Comparison of ENCODE assay signal across 14 cellular contexts in the genomic region with DNA sequence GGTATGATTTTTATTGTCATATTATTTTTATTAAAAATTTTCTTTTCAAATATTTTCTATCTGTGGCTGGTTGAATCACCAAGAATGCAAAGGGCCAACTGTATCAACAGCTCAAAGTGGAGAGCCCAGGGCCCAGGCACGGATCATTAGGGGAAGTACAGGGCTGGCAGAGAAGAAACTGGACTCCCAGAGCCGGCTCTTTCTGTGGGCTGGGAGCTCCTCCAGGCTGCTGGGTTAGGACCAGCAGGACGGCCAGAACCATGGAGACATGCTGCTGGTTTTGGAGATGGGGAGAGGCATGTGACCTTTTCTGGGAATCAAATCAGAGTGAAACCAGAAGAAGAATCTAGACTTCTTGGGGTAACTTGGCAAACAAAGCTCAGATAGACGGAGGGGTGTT.
DNase-seq lines count a peak whose midpoint lies in the region; ATAC-seq and TF ChIP-seq lines count a peak whose summit lies in the region.
"Had no signal": no experiment of that assay in that cellular context is flagged by ENCODE, and none has a peak within 500 bp of the region (broad histone marks: within the 10 kb centered on the region; RNA-seq: fewer than 3 reads in every experiment).

No MANE protein-coding gene starts in this region.

- H3K27ac Mint-ChIP-seq in T-cell: no peak overlapping the region
- H3K27ac Mint-ChIP-seq: dendritic cell treated with granulocyte-macrophage colony-stimulating factor and Interleukin-4, amounts not matched to agents 40 ng/mL and 50 ng/mL, for 4 days had no signal

- no peak overlapping the region for H3K9ac ChIP-seq in liver (ENCODE audit: low read depth in 1 of 2, low read length in 2 of 2)

- no peaks in the 10 kb centered on the region for H3K9me3 Mint-ChIP-seq in T-cell
- H3K9me3 Mint-ChIP-seq: dendritic cell treated with granulocyte-macrophage colony-stimulating factor and Interleukin-4, amounts not matched to agents 40 ng/mL and 50 ng/mL, for 4 days had no signal

- no peaks in the 10 kb centered on the region for H3K36me3 Mint-ChIP-seq in T-cell

- no peaks in the 10 kb centered on the region for H3K4me1 ChIP-seq in liver (ENCODE audit: control insufficient read depth in 4 of 4, insufficient read depth in 4 of 4, low read length in 3 of 4)

- H3K4me3 Mint-ChIP-seq in T-cell: no peak overlapping the region
- H3K4me3 Mint-ChIP-seq: dendritic cell treated with granulocyte-macrophage colony-stimulating factor and Interleukin-4, amounts not matched to agents 40 ng/mL and 50 ng/mL, for 4 days had no signal

- DNase-seq in NCI-H1092 (lab: John Stamatoyannopoulos, UW) (peak; percentile 11), NCI-H1092 treated with DMSO at 0.1 percent for 48 hours (lab: John Stamatoyannopoulos, UW) (no peak), epithelial cell of proximal tubule (ENCODE audit: low read depth) (no peak), activated gamma-delta T cell (lab: John Stamatoyannopoulos, UW) (no peak), T-cell (no peak)
- DNase-seq in activated effector memory CD4-positive, alpha-beta T cell treated with anti-CD3 and anti-CD28 coated beads, Interleukin-2, amount 50 U/mL, for 16 hours: no peak
- DNase-seq: activated CD4-positive, alpha-beta T cell treated with anti-CD3 and anti-CD28 coated beads for 48 hours; activated naive CD4-positive, alpha-beta T cell treated with Interleukin-2 at 50 U/mL for 16 hours; mesendoderm; NCI-H1930 had no signal

- H3K27me3 ChIP-seq in liver (ENCODE audit: control insufficient read depth in 4 of 4, insufficient read depth in 4 of 4, low read length in 3 of 4): no peaks in the 10 kb centered on the region

- CTCF ChIA-PET in T-cell (lab: Charles Lee): no interaction called here

- TF ChIP-seq CTCF in epithelial cell of proximal tubule (conservative IDR thresholded peaks at IDR 0.05; ENCODE audit: low read depth, low read length): peak; percentile 40
- TF ChIP-seq CTCF in liver (IDR thresholded peaks at IDR 0.05; ENCODE audit: low read depth, low read length, missing input control): peak; percentile 28

- no peaks in the 10 kb centered on the region for H3K4me1 Mint-ChIP-seq in T-cell

- H3K9me3 ChIP-seq in liver (ENCODE audit: control insufficient read depth in 4 of 4, low read length in 3 of 4): no peaks in the 10 kb centered on the region

- POLR2A ChIA-PET in T-cell (lab: Charles Lee): no interaction called here

- peak; percentile 61 to 68 for TF ChIP-seq RAD21 in liver (IDR thresholded peaks at IDR 0.05)

- no peak overlapping the region for H3K27ac ChIP-seq in liver (ENCODE audit: low read depth in 1 of 2, low read length in 2 of 2)
- H3K27ac ChIP-seq: 22Rv1 had no signal

- peaks cover 3 to 4% of the 10 kb centered on the region in 2 donors for H3K27me3 Mint-ChIP-seq in T-cell
- H3K27me3 Mint-ChIP-seq: dendritic cell treated with granulocyte-macrophage colony-stimulating factor and Interleukin-4, amounts not matched to agents 40 ng/mL and 50 ng/mL, for 4 days had no signal

- no peaks in the 10 kb centered on the region for H3K36me3 ChIP-seq in liver (ENCODE audit: control insufficient read depth in 4 of 4, insufficient read depth in 3 of 4, low read depth in 1 of 4, low read length in 3 of 4)

- H3K4me3 ChIP-seq in epithelial cell of proximal tubule (ENCODE audit: low read depth, low read length) (no peak overlapping the region), liver (ENCODE audit: low read depth in 1 of 3, low read length in 3 of 3) (no peak overlapping the region)

- ATAC-seq in GM19455 (IDR thresholded peaks at IDR 0.05; ENCODE audit: unreplicated experiment): no peak
- no peak for ATAC-seq in T-cell (replicated peaks in 1 of 4)

- 64% methylated on average over 4 of the region's 4 CpGs for WGBS in liver

TF ChIP-seq in liver, 16 proteins besides CTCF, POLR2A, EP300 and RAD21:
- TF ChIP-seq RXRA (IDR thresholded peaks at IDR 0.05) (no peak), NR2F2 (IDR thresholded peaks at IDR 0.05) (no peak), FOXA1 (IDR thresholded peaks at IDR 0.05) (no peak), ZBTB33 (IDR thresholded peaks at IDR 0.05) (no peak), TAF1 (conservative IDR thresholded peaks at IDR 0.05) (no peak), EGR1 (IDR thresholded peaks at IDR 0.05; ENCODE audit: low read depth in 2 of 2) (no peak), HNF4A (conservative IDR thresholded peaks at IDR 0.05) (no peak), GABPA (IDR thresholded peaks at IDR 0.05 in 1 of 2, conservative IDR thresholded peaks at IDR 0.05 in 1 of 2) (no peak), YY1 (IDR thresholded peaks at IDR 0.05) (no peak), HNF4G (IDR thresholded peaks at IDR 0.05) (no peak), SP1 (IDR thresholded peaks at IDR 0.05) (no peak), MAX (IDR thresholded peaks at IDR 0.05) (no peak)
- TF ChIP-seq, protein P1, sequence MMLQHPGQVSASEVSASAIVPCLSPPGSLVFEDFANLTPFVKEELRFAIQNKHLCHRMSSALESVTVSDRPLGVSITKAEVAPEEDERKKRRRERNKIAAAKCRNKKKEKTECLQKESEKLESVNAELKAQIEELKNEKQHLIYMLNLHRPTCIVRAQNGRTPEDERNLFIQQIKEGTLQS (IDR thresholded peaks at IDR 0.05): no peak
- TF ChIP-seq, protein P2, sequence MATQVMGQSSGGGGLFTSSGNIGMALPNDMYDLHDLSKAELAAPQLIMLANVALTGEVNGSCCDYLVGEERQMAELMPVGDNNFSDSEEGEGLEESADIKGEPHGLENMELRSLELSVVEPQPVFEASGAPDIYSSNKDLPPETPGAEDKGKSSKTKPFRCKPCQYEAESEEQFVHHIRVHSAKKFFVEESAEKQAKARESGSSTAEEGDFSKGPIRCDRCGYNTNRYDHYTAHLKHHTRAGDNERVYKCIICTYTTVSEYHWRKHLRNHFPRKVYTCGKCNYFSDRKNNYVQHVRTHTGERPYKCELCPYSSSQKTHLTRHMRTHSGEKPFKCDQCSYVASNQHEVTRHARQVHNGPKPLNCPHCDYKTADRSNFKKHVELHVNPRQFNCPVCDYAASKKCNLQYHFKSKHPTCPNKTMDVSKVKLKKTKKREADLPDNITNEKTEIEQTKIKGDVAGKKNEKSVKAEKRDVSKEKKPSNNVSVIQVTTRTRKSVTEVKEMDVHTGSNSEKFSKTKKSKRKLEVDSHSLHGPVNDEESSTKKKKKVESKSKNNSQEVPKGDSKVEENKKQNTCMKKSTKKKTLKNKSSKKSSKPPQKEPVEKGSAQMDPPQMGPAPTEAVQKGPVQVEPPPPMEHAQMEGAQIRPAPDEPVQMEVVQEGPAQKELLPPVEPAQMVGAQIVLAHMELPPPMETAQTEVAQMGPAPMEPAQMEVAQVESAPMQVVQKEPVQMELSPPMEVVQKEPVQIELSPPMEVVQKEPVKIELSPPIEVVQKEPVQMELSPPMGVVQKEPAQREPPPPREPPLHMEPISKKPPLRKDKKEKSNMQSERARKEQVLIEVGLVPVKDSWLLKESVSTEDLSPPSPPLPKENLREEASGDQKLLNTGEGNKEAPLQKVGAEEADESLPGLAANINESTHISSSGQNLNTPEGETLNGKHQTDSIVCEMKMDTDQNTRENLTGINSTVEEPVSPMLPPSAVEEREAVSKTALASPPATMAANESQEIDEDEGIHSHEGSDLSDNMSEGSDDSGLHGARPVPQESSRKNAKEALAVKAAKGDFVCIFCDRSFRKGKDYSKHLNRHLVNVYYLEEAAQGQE (IDR thresholded peaks at IDR 0.05): no peak
